ENCODE assay signal across 1 cellular context in the genomic region with DNA sequence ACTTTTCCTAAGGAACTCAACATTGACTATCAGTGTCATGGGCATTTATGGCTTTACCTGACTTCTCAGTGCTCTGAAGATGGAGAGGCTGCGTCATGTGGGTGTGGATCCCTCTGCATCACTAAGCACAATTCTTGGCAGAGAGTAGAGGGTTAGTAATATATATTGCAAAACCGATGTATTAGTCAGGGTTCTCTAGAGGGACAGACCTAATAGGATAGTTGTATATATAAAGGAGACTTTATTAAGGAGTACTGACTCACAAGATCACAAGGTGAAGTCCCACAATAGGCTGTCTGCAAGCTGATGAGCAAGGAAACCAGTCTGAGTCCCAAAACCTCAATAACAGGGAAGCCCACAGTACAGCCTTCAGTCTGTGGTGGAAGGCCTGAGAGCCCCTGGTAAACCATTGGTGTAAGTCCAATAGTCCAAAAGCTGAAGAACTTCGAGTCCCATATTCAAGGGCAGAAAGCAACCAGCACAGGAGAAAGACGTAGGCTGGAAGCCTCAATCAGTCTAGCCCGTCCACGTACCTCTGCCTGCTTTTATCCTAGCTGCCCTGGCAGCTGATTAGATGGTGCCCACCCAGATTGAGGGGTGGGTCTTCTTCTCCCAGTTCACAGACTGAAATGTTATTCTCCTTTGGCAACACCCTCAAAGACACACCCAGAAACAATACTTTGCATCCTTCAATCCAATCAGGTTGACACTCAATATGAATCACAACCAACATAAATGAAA.
TF ChIP-seq lines count a peak whose summit lies in the region.

No MANE protein-coding gene starts in this region.

TF ChIP-seq in IMR-90, 13 proteins besides CTCF, POLR2A, EP300 and RAD21 (continued from another document):
- TF ChIP-seq SMC3 (IDR thresholded peaks at IDR 0.05; ENCODE audit: low read depth, low read length) = no peak
